In the genomic region with DNA sequence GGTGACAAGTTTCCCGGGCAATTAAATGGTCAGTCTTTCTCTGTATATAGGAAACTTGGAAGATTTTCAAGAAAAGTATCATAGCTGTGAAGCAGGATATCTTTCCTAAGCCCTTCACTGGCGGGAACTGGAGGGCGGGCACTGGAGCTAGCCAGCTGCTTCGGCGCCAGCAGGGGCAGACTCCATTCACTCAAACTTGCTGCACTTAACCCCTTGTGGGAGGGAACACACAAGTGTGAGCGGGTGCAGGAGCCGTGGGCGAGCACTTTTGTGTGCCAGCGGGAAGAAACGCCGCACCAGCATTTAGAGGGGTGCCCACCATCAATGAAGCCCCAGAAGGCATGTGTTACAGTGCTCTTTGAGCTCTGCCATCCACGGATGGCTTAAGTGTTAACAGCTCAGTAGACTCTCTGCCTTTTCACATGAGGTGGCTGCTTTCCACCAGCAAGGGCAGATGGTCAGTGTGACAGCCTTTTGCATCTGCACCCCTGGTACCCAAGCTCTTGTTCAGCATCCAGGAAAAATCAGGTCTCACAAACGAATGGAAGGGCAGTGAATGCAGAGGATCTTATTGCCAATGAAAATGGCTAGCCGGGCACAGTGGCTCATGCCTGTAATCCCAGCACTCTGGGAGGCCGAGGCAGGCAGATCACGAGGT, we compare ENCODE assay signal across 12 cellular contexts.
DNase-seq lines count a peak whose midpoint lies in the region; ATAC-seq and TF ChIP-seq lines count a peak whose summit lies in the region.
"Had no signal": no experiment of that assay in that cellular context is flagged by ENCODE, and none has a peak within 500 bp of the region (broad histone marks: within the 10 kb centered on the region; RNA-seq: fewer than 3 reads in every experiment).

No MANE protein-coding gene starts in this region.

- WGBS in endodermal cell (ENCODE audit: insufficient coverage in 1 of 2, insufficient read length in 1 of 2), 2 experiments = 39 to 50% methylated on average over 11 to 16 of the region's 16 CpGs
- WGBS in mesendoderm (ENCODE audit: extremely low coverage, insufficient coverage, low lambda C conversion rate) = no CpG with 5 or more reads among the region's 16 CpGs

- no peak overlapping the region for H3K27ac ChIP-seq in endodermal cell (ENCODE audit: low read depth, low read length)
- H3K27ac ChIP-seq in mesendoderm (ENCODE audit: low read depth, low read length) = no peak overlapping the region

- no peaks in the 10 kb centered on the region for H3K79me2 ChIP-seq in mesendoderm (ENCODE audit: control insufficient read depth, insufficient read depth, low read length)

- no peak overlapping the region for H2BK5ac ChIP-seq in mesendoderm (ENCODE audit: low read length)

- H3K9ac ChIP-seq in endodermal cell (ENCODE audit: extremely low read depth, low read length, poor library complexity, severe bottlenecking) (no peak overlapping the region), mesendoderm (ENCODE audit: low read length) (no peak overlapping the region)

- no peak overlapping the region for H3K4ac ChIP-seq in mesendoderm (ENCODE audit: low read depth, low read length)

- H3K36me3 ChIP-seq in endodermal cell (ENCODE audit: control insufficient read depth, insufficient read depth, low read length) (no peaks in the 10 kb centered on the region), mesendoderm (ENCODE audit: control insufficient read depth, insufficient read depth, low read length) (no peaks in the 10 kb centered on the region)

- H2AK5ac ChIP-seq in mesendoderm (ENCODE audit: low read length) = no peak overlapping the region

- no peaks in the 10 kb centered on the region for H3K9me3 ChIP-seq in endodermal cell (ENCODE audit: control insufficient read depth, low read length)

- H3K27me3 Mint-ChIP-seq in endodermal cell (ENCODE audit: insufficient read depth) = peaks cover 58% of the 10 kb centered on the region

- no peaks in the 10 kb centered on the region for H3K79me1 ChIP-seq in mesendoderm (ENCODE audit: low read length)

- no peak overlapping the region for H2BK120ac ChIP-seq in mesendoderm (ENCODE audit: low read depth, low read length)

- H2BK15ac ChIP-seq in mesendoderm (replicated peaks; ENCODE audit: low read depth) = no peak overlapping the region

- no peaks in the 10 kb centered on the region for H3K36me3 Mint-ChIP-seq in endodermal cell (ENCODE audit: low read depth)
- H3K36me3 Mint-ChIP-seq: CD14-positive monocyte had no signal

- peaks cover 20% of the 10 kb centered on the region for H3K4me1 Mint-ChIP-seq in endodermal cell
- H3K4me1 Mint-ChIP-seq: CD14-positive monocyte; central memory CD8-positive, alpha-beta T cell had no signal

- no peak for ATAC-seq in GM19455 (IDR thresholded peaks at IDR 0.05; ENCODE audit: unreplicated experiment)
- no peak for ATAC-seq in HG03097 (IDR thresholded peaks at IDR 0.05; ENCODE audit: low FRiP score, unreplicated experiment)
- ATAC-seq in GM21576 (IDR thresholded peaks at IDR 0.05; ENCODE audit: unreplicated experiment) = no peak

- H3K4me2 ChIP-seq in mesendoderm (ENCODE audit: low read length) = no peak overlapping the region

- no peak overlapping the region for H3K27ac Mint-ChIP-seq in endodermal cell
- H3K27ac Mint-ChIP-seq: CD14-positive monocyte had no signal

- H3K4me3 ChIP-seq in endodermal cell (ENCODE audit: low read length) (no peak overlapping the region), mesendoderm (ENCODE audit: low read length) (no peak overlapping the region)

- H3K4me1 ChIP-seq in endodermal cell (ENCODE audit: control insufficient read depth, insufficient read depth, low read length) (peaks cover 3% of the 10 kb centered on the region), mesendoderm (ENCODE audit: control insufficient read depth, low read depth, low read length) (peaks cover 3% of the 10 kb centered on the region)

- no peak overlapping the region for H3K4me3 Mint-ChIP-seq in endodermal cell
- H3K4me3 Mint-ChIP-seq: CD14-positive monocyte; central memory CD8-positive, alpha-beta T cell had no signal

- no peak overlapping the region for H4K5ac ChIP-seq in mesendoderm (ENCODE audit: low read length)

- H3K56ac ChIP-seq in mesendoderm (ENCODE audit: low read length) = no peak overlapping the region

- H4K8ac ChIP-seq in mesendoderm (ENCODE audit: low read depth, low read length) = no peak overlapping the region

- peak; percentile 52 for TF ChIP-seq CTCF in endodermal cell (conservative IDR thresholded peaks at IDR 0.05)

- no peak overlapping the region for H3K23ac ChIP-seq in mesendoderm (ENCODE audit: low read length)

- peaks cover 4% of the 10 kb centered on the region for H3K9me3 Mint-ChIP-seq in endodermal cell
- H3K9me3 Mint-ChIP-seq: central memory CD8-positive, alpha-beta T cell had no signal

- DNase-seq in AG08395 (ENCODE audit: low spot score) (peak; percentile 57), NCI-H1694 treated with DMSO at 0.1 percent for 48 hours (lab: John Stamatoyannopoulos, UW) (peak; percentile 65), endodermal cell (peak; percentile 81), mesendoderm (peak; percentile 42), NCI-H2107 (lab: John Stamatoyannopoulos, UW) (no peak)
- DNase-seq: activated CD8-positive, alpha-beta memory T cell treated with anti-CD3 and anti-CD28 coated beads for 24 hours; kidney glomerular epithelial cell had no signal

- H3K27me3 ChIP-seq in endodermal cell (ENCODE audit: control insufficient read depth, insufficient read depth, low read length, poor library complexity, severe bottlenecking) (peaks cover 44% of the 10 kb centered on the region), mesendoderm (ENCODE audit: insufficient read depth, low read length, poor library complexity) (no peaks in the 10 kb centered on the region)

- no peak overlapping the region for H3K18ac ChIP-seq in mesendoderm (ENCODE audit: low read length)
